Comparison of ENCODE assay signal across 9 cellular contexts in the genomic region with DNA sequence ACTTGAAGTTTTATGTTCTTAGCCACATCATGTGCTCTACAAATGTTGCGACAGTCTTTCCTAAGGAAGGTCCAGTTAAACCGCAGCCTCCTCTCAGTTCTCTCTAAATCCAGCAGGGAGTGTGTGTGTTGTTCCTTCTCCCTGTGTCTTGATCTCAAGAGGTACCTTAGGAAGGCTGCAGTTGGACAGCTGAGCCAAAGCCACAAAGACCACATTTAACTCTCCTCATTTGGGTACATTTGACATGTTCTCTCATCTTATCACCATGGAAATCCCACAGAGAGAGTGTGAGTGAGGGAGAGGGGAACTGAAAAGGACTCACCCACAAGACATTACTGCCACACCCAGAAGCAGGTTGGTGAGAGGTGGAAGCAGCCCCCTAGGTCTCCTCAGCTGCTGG.
DNase-seq lines count a peak whose midpoint lies in the region; ATAC-seq and TF ChIP-seq lines count a peak whose summit lies in the region.
"Had no signal": no experiment of that assay in that cellular context is flagged by ENCODE, and none has a peak within 500 bp of the region (broad histone marks: within the 10 kb centered on the region; RNA-seq: fewer than 3 reads in every experiment).

No MANE protein-coding gene starts in this region.

- H3K27me3 ChIP-seq in left lung (no peaks in the 10 kb centered on the region), GM23248 (replicated peaks; ENCODE audit: insufficient read depth) (no peaks in the 10 kb centered on the region)

- no peak for TF ChIP-seq POLR2A in GM18505 (IDR thresholded peaks at IDR 0.05; ENCODE audit: borderline replicate concordance, extremely low read depth, insufficient read depth, insufficient read length)

- no peaks in the 10 kb centered on the region for H3K9me3 ChIP-seq in left lung
- no peaks in the 10 kb centered on the region for H3K9me3 ChIP-seq in GM23248 (ENCODE audit: low read depth)

- TF ChIP-seq CTCF in left lung (IDR thresholded peaks at IDR 0.05): no peak

- DNase-seq in NOMO-1 (lab: John Stamatoyannopoulos, UW; ENCODE audit: unreplicated experiment in 2 of 2) (peak; percentile 79 to 94), left lung (no peak), NCI-H510A (lab: John Stamatoyannopoulos, UW) (no peak), ureter (ENCODE audit: low spot score) (no peak), GM23248 (no peak)
- DNase-seq in stimulated activated CD8-positive, alpha-beta memory T cell treated with anti-CD3 and anti-CD28 coated beads, Interleukin-4, amount 100 ng/mL, for 48 hours: no peak
- DNase-seq: NCI-H2029 had no signal

- no peak overlapping the region for H3K4me3 ChIP-seq in left lung
- no peak overlapping the region for H3K4me3 ChIP-seq in GM23248

- H3K36me3 ChIP-seq in left lung (no peaks in the 10 kb centered on the region), GM23248 (ENCODE audit: low read depth) (no peaks in the 10 kb centered on the region)

- H3K79me2 ChIP-seq in GM23248 (ENCODE audit: insufficient read depth): no peaks in the 10 kb centered on the region

- ATAC-seq in GM18505 (IDR thresholded peaks at IDR 0.05; ENCODE audit: unreplicated experiment) (peak; percentile 53), HG02588 (IDR thresholded peaks at IDR 0.05; ENCODE audit: unreplicated experiment) (peak; percentile 73), left lung (peak; percentile 70)

- H3F3A ChIP-seq in GM23248 (ENCODE audit: insufficient read depth): peaks cover 32% of the 10 kb centered on the region

- H3K4me2 ChIP-seq in GM23248 (ENCODE audit: unreplicated experiment): no peak overlapping the region

- in situ Hi-C loops in GM23248 (cut with MboI): no loop called here

- 94 to 96% methylated on average over 2 of the region's 2 CpGs for WGBS in GM23248 (ENCODE audit: low coverage in 1 of 2, low lambda C conversion rate in 2 of 2, missing lambda C conversion rate in 2 of 2), 2 experiments

- H2AFZ ChIP-seq in GM23248: no peak overlapping the region

- intact Hi-C loops in left lung (cut with DNase I): no loop called here

- peaks cover 0 to 14% of the 10 kb centered on the region in 2 donors for H3K4me1 ChIP-seq in left lung
- peaks cover 25% of the 10 kb centered on the region for H3K4me1 ChIP-seq in GM23248 (ENCODE audit: insufficient read depth)

- H3K27ac ChIP-seq in left lung: no peak overlapping the region
- H3K27ac ChIP-seq in GM23248: no peak overlapping the region

- no peak overlapping the region for H3K9ac ChIP-seq in GM23248

- no peaks in the 10 kb centered on the region; the same call in 1 of the 2 replicates for H3K9me2 ChIP-seq in GM23248 (ENCODE audit: insufficient read depth)

- no peaks in the 10 kb centered on the region for H4K20me1 ChIP-seq in GM23248 (ENCODE audit: insufficient read depth)

Comparison
In these comparisons a context has a peak if more than half of its experiments do, and no peak if none do; other contexts are left out.
1. DNase-seq: peak in NOMO-1 (2 of 2); none in left lung (0 of 2), NCI-H510A (single experiment), ureter (single experiment), stimulated activated CD8-positive, alpha-beta memory T cell treated with anti-CD3 and anti-CD28 coated beads, Interleukin-4, amount 100 ng/mL, for 48 hours (single experiment) and GM23248 (single experiment).
2. Peak in every context shown above with its lines, with median percentiles within 50 percentile points of each other: ATAC-seq.